In genomic region chr2:215638687-215639086, GRCh38 we compare ENCODE assay signal across 1 cellular context.
TF ChIP-seq lines count a peak whose summit lies in the region.

No MANE protein-coding gene starts in this region.

TF ChIP-seq in K562, 482 proteins besides CTCF, POLR2A, EP300 and RAD21 (continued from another document and continues in another):
- TF ChIP-seq THRB (CRISPR knock-in tag; conservative IDR thresholded peaks at IDR 0.05) (no peak), SIN3A (IDR thresholded peaks at IDR 0.05; ENCODE audit: borderline replicate concordance in 2 of 2, control insufficient read depth in 1 of 2, low read depth in 2 of 2, low read length in 2 of 2) (no peak), CHAMP1 (IDR thresholded peaks at IDR 0.05) (no peak), SIN3B (IDR thresholded peaks at IDR 0.05; ENCODE audit: low read depth) (no peak), ZNF780A (CRISPR knock-in tag; IDR thresholded peaks at IDR 0.05) (no peak), ZNF24 (IDR thresholded peaks at IDR 0.05) (no peak), XRCC3 (IDR thresholded peaks at IDR 0.05) (0 out of 2 replicates have a peak, but pooled peaks have one; percentile 25), ATF1 (CRISPR knock-in tag; IDR thresholded peaks at IDR 0.05) (no peak), ATF1 (tag; IDR thresholded peaks at IDR 0.05) (no peak), EP400 (IDR thresholded peaks at IDR 0.05) (no peak), PHTF2 (CRISPR knock-in tag; IDR thresholded peaks at IDR 0.05) (no peak), DDX20 (tag; IDR thresholded peaks at IDR 0.05; ENCODE audit: low read depth) (no peak), TRIM28 (IDR thresholded peaks at IDR 0.05) (peak; percentile 90), TRIM24 (IDR thresholded peaks at IDR 0.05) (peak in 1 of 2 experiments; percentile 65; a peak in 2 of 4 replicates), KLF6 (CRISPR knock-in tag; IDR thresholded peaks at IDR 0.05; ENCODE audit: borderline replicate concordance) (no peak), ZBTB1 (CRISPR knock-in tag; IDR thresholded peaks at IDR 0.05; ENCODE audit: borderline replicate concordance, low read depth) (no peak), ZFP1 (CRISPR knock-in tag; IDR thresholded peaks at IDR 0.05) (peak; percentile 65; the same call in 1 of the 2 replicates), HNRNPLL (IDR thresholded peaks at IDR 0.05; ENCODE audit: low read depth, low read length, poor library complexity, severe bottlenecking) (no peak), ZNF398 (CRISPR knock-in tag; IDR thresholded peaks at IDR 0.05) (no peak), ZBTB33 (CRISPR knock-in tag; IDR thresholded peaks at IDR 0.05) (no peak), KDM1A (IDR thresholded peaks at IDR 0.05) (no peak), FOXA1 (IDR thresholded peaks at IDR 0.05; ENCODE audit: borderline replicate concordance) (no peak), TCF3 (CRISPR knock-in tag; IDR thresholded peaks at IDR 0.05) (no peak), FOXM1 (IDR thresholded peaks at IDR 0.05; ENCODE audit: low read depth) (no peak), FOXM1 (CRISPR knock-in tag; IDR thresholded peaks at IDR 0.05; ENCODE audit: low read depth) (no peak), HMG20A (CRISPR knock-in tag; conservative IDR thresholded peaks at IDR 0.05) (no peak), ZZZ3 (IDR thresholded peaks at IDR 0.05) (no peak), CREBBP (IDR thresholded peaks at IDR 0.05; ENCODE audit: low read depth, low read length) (no peak), ZNF175 (CRISPR knock-in tag; IDR thresholded peaks at IDR 0.05; ENCODE audit: low read depth) (no peak), USF1 (CRISPR knock-in tag; IDR thresholded peaks at IDR 0.05) (no peak), HDAC1 (IDR thresholded peaks at IDR 0.05) (no peak), ZNF280B (CRISPR knock-in tag; IDR thresholded peaks at IDR 0.05) (no peak), OTX1 (CRISPR knock-in tag; IDR thresholded peaks at IDR 0.05) (no peak), STAT5A (IDR thresholded peaks at IDR 0.05; ENCODE audit: borderline replicate concordance, low read length) (no peak), CREB1 (IDR thresholded peaks at IDR 0.05) (no peak), CREB1 (CRISPR knock-in tag; IDR thresholded peaks at IDR 0.05) (no peak), ZNF395 (CRISPR knock-in tag; IDR thresholded peaks at IDR 0.05) (no peak), BRF2 (IDR thresholded peaks at IDR 0.05; ENCODE audit: borderline replicate concordance, insufficient read depth, insufficient read length) (no peak), ZNF785 (CRISPR knock-in tag; IDR thresholded peaks at IDR 0.05) (no peak), EWSR1 (IDR thresholded peaks at IDR 0.05; ENCODE audit: borderline replicate concordance, low read depth, partially characterized antibody) (no peak), XRCC5 (IDR thresholded peaks at IDR 0.05; ENCODE audit: low read depth, low read length) (no peak), ELF1 (tag; IDR thresholded peaks at IDR 0.05) (no peak), KLF1 (tag; IDR thresholded peaks at IDR 0.05) (no peak), PTRF (tag; IDR thresholded peaks at IDR 0.05) (no peak), TBP (optimal IDR thresholded peaks at IDR 0.05; ENCODE audit: low read depth, low read length) (no peak), ZNF280A (IDR thresholded peaks at IDR 0.05; ENCODE audit: low read depth, partially characterized antibody) (peak; percentile 44), CBX3 (IDR thresholded peaks at IDR 0.05; ENCODE audit: borderline replicate concordance in 1 of 2, low read length in 2 of 2) (peak in 1 of 2 experiments; percentile 41; a peak in 1 of 3 replicates), PREB (CRISPR knock-in tag; IDR thresholded peaks at IDR 0.05) (no peak), ZNF592 (IDR thresholded peaks at IDR 0.05) (no peak), JUNB (CRISPR knock-in tag; conservative IDR thresholded peaks at IDR 0.05) (no peak)
